ENCODE assay signal across 25 cellular contexts in the genomic region with DNA sequence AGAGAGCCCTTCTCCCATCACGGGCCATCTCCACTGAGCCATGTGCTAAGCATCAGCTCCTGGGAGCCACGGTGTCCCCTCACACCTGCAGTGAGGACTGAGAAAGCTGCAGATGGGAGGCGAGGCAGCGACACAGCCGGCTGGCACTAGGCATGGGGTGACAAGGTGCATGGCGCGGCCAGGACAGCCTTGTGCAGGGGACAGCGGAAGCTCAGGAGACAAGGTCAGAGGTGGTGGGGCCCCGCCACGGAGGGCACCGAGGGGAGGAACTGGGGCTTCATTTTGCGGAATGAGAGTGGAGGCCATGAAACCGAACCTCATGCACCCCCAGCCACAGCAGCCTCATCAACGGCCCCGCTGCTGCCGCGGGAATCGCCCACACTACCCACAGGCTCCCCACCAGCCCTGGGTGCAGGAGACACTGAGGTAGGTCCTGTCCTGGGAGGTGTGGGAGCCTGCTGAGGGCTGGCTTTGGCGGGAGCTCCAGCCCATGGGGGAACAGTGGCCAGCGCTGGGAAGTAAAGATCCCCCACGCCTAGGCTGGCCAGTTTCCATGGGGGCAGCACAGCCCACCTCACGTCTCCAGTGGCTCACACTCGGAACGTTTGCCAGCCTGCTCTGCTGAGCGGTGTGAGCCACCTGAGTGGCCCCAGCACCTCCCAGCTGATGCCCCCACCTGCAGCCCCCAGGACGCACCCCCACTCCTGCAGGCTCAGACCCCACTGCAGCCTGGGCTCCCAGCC.
"Had no signal": no experiment of that assay in that cellular context is flagged by ENCODE, and none has a peak within 500 bp of the region (broad histone marks: within the 10 kb centered on the region; RNA-seq: fewer than 3 reads in every experiment).

No MANE protein-coding gene starts in this region.

- ATAC-seq: activated CD8-positive, alpha-beta memory T cell treated with anti-CD3 and anti-CD28 coated beads, Interleukin-2, amount 10 ng/mL, durations not matched to agents 7 days and 5 days; activated CD8-positive, alpha-beta T cell treated with anti-CD3 and anti-CD28 coated beads for 36 hours; gastrocnemius medialis; left lobe of liver; naive thymus-derived CD8-positive, alpha-beta T cell; stimulated activated naive CD8-positive, alpha-beta T cell treated with anti-CD3 and anti-CD28 coated beads, Interleukin-15, amount 100 ng/mL, for 72 hours; T-cell had no signal

- H3K9me3 ChIP-seq: adrenal gland, ascending aorta, breast epithelium, esophagus squamous epithelium, gastrocnemius medialis, ovary, tibial nerve, uterus had no signal

- H3K27ac Mint-ChIP-seq: activated CD4-positive, alpha-beta T cell treated with anti-CD3 and anti-CD28 coated beads, Interleukin-2, amount 10 ng/mL, durations not matched to agents 7 days and 5 days; activated CD8-positive, alpha-beta memory T cell treated with anti-CD3 and anti-CD28 coated beads, Interleukin-2, amount 10 ng/mL, durations not matched to agents 7 days and 5 days; activated CD8-positive, alpha-beta T cell treated with anti-CD3 and anti-CD28 coated beads for 36 hours; activated naive CD8-positive, alpha-beta T cell; activated T-helper 1 cell treated with anti-CD3 and anti-CD28 coated beads, Interleukin-12 subunit alpha, Interleukin-12 subunit beta, Interleukin-2, Interleukin-4 antibody, amounts not matched to agents 30 ng/mL and 10 ng/mL and 1 ng/mL, durations not matched to agents 14 hours and 24 hours and 36 hours; naive thymus-derived CD8-positive, alpha-beta T cell; stimulated activated naive CD8-positive, alpha-beta T cell treated with anti-CD3 and anti-CD28 coated beads, Interleukin-15, amount 100 ng/mL, for 72 hours; T-cell; T-helper 2 cell treated with Interferon-gamma antibody and Interleukin-4, amounts not matched to agents 5 μg/mL and 100 μg/mL, for 36 hours had no signal

- H3K36me3 Mint-ChIP-seq: activated naive CD8-positive, alpha-beta T cell; naive thymus-derived CD8-positive, alpha-beta T cell; T-cell had no signal

- H3K4me3 Mint-ChIP-seq: activated CD4-positive, alpha-beta T cell treated with anti-CD3 and anti-CD28 coated beads, Interleukin-2, amount 10 ng/mL, durations not matched to agents 7 days and 5 days; activated CD8-positive, alpha-beta memory T cell treated with anti-CD3 and anti-CD28 coated beads, Interleukin-2, amount 10 ng/mL, durations not matched to agents 7 days and 5 days; activated CD8-positive, alpha-beta T cell treated with anti-CD3 and anti-CD28 coated beads for 36 hours; activated naive CD8-positive, alpha-beta T cell; activated T-helper 1 cell treated with anti-CD3 and anti-CD28 coated beads, Interleukin-12 subunit alpha, Interleukin-12 subunit beta, Interleukin-2, Interleukin-4 antibody, amounts not matched to agents 30 ng/mL and 10 ng/mL and 1 ng/mL, durations not matched to agents 14 hours and 24 hours and 36 hours; naive thymus-derived CD8-positive, alpha-beta T cell; stimulated activated naive CD8-positive, alpha-beta T cell treated with anti-CD3 and anti-CD28 coated beads, Interleukin-15, amount 100 ng/mL, for 72 hours; T-cell; T-helper 2 cell treated with Interferon-gamma antibody and Interleukin-4, amounts not matched to agents 5 μg/mL and 100 μg/mL, for 36 hours had no signal

- H3K4me1 Mint-ChIP-seq: T-cell had no signal

- DNase-seq: activated CD4-positive, alpha-beta T cell treated with anti-CD3 and anti-CD28 coated beads, Interleukin-2, amount 10 ng/mL, durations not matched to agents 7 days and 5 days; activated CD4-positive, CD25-positive, alpha-beta regulatory T cell treated with anti-CD3 and anti-CD28 coated beads, Interleukin-2, amount 50 U/mL, for 72 hours; activated CD8-positive, alpha-beta memory T cell treated with anti-CD3 and anti-CD28 coated beads, Interleukin-2, amount 10 ng/mL, durations not matched to agents 7 days and 5 days; activated CD8-positive, alpha-beta T cell treated with anti-CD3 and anti-CD28 coated beads for 36 hours; activated T-cell treated with anti-CD3 and anti-CD28 coated beads for 4 hours; adrenal gland; esophagus squamous epithelium; gastrocnemius medialis; naive thymus-derived CD8-positive, alpha-beta T cell; ovary; right cardiac atrium; stimulated activated CD4-positive, alpha-beta T cell treated with anti-CD3 and anti-CD28 coated beads, Interleukin-1b, Interleukin-23, amount 100 ng/mL, for 48 hours; stimulated activated naive CD8-positive, alpha-beta T cell treated with anti-CD3 and anti-CD28 coated beads, Interleukin-15, amount 100 ng/mL, for 72 hours; T-cell; uterus had no signal

- H3K4me1 ChIP-seq: adrenal gland, ascending aorta, gastrocnemius medialis, tibial nerve, uterus had no signal

- H3K27me3 Mint-ChIP-seq: activated CD4-positive, alpha-beta T cell treated with anti-CD3 and anti-CD28 coated beads, Interleukin-2, amount 10 ng/mL, durations not matched to agents 7 days and 5 days; activated CD8-positive, alpha-beta T cell treated with anti-CD3 and anti-CD28 coated beads for 36 hours; activated naive CD8-positive, alpha-beta T cell had no signal

- H3K4me3 ChIP-seq: adrenal gland, ascending aorta, breast epithelium, coronary artery, esophagus squamous epithelium, gastrocnemius medialis, lung, neural progenitor cell, ovary, tibial nerve, uterus had no signal

- H3K9me3 Mint-ChIP-seq: activated CD4-positive, alpha-beta T cell treated with anti-CD3 and anti-CD28 coated beads, Interleukin-2, amount 10 ng/mL, durations not matched to agents 7 days and 5 days; activated CD8-positive, alpha-beta T cell treated with anti-CD3 and anti-CD28 coated beads for 36 hours; activated T-helper 1 cell treated with anti-CD3 and anti-CD28 coated beads, Interleukin-12 subunit alpha, Interleukin-12 subunit beta, Interleukin-2, Interleukin-4 antibody, amounts not matched to agents 30 ng/mL and 10 ng/mL and 1 ng/mL, durations not matched to agents 14 hours and 24 hours and 36 hours; naive thymus-derived CD8-positive, alpha-beta T cell; stimulated activated naive CD8-positive, alpha-beta T cell treated with anti-CD3 and anti-CD28 coated beads, Interleukin-15, amount 100 ng/mL, for 72 hours; T-cell; T-helper 2 cell treated with Interferon-gamma antibody and Interleukin-4, amounts not matched to agents 5 μg/mL and 100 μg/mL, for 36 hours had no signal

- H3K27me3 ChIP-seq: ascending aorta, gastrocnemius medialis, ovary, uterus had no signal

- H3K36me3 ChIP-seq: adrenal gland, ascending aorta, breast epithelium, esophagus squamous epithelium, gastrocnemius medialis, neural progenitor cell, ovary, tibial nerve, uterus had no signal
